ENCODE assay signal across 8 cellular contexts in genomic region chrX:124406294-124407013, GRCh38.
DNase-seq lines count a peak whose midpoint lies in the region; ATAC-seq and TF ChIP-seq lines count a peak whose summit lies in the region.

No MANE protein-coding gene starts in this region.

- H3K4me3 ChIP-seq in AG10803 (ENCODE audit: low read length) = no peak overlapping the region

- CTCF ChIA-PET in activated CD8-positive, alpha-beta memory T cell treated with anti-CD3 and anti-CD28 coated beads, Interleukin-2, amount 10 ng/mL, durations not matched to agents 7 days and 5 days (lab: Charles Lee) = interaction anchor here (0.7 to 3.2 kb wide), 4 partner anchors 19 to 1291 kb away, joined by 3 to 22 read pairs (median 4); no protein-coding TSS in a partner anchor

- H3K4me3 Mint-ChIP-seq in activated CD8-positive, alpha-beta memory T cell treated with anti-CD3 and anti-CD28 coated beads, Interleukin-2, amount 10 ng/mL, durations not matched to agents 7 days and 5 days = no peak overlapping the region
- H3K4me3 Mint-ChIP-seq in nephron progenitor cell = no peak overlapping the region
- H3K4me3 Mint-ChIP-seq in stimulated activated naive CD8-positive, alpha-beta T cell treated with anti-CD3 and anti-CD28 coated beads, Interleukin-15, amount 100 ng/mL, for 72 hours = no peak overlapping the region

- H3K9me3 Mint-ChIP-seq in activated CD8-positive, alpha-beta memory T cell treated with anti-CD3 and anti-CD28 coated beads, Interleukin-2, amount 10 ng/mL, durations not matched to agents 7 days and 5 days (ENCODE audit: low read depth) = no peaks in the 10 kb centered on the region
- peaks cover 12% of the 10 kb centered on the region for H3K9me3 Mint-ChIP-seq in nephron progenitor cell
- no peaks in the 10 kb centered on the region for H3K9me3 Mint-ChIP-seq in stimulated activated naive CD8-positive, alpha-beta T cell treated with anti-CD3 and anti-CD28 coated beads, Interleukin-15, amount 100 ng/mL, for 72 hours

- H3K36me3 Mint-ChIP-seq in activated CD8-positive, alpha-beta memory T cell treated with anti-CD3 and anti-CD28 coated beads, Interleukin-2, amount 10 ng/mL, durations not matched to agents 7 days and 5 days = no peaks in the 10 kb centered on the region
- peaks cover 6% of the 10 kb centered on the region for H3K36me3 Mint-ChIP-seq in nephron progenitor cell (ENCODE audit: low read depth)

- DNase-seq in AG10803 (ENCODE audit: low read depth) = peak; percentile 49
- DNase-seq in NCI-H82 (lab: John Stamatoyannopoulos, UW) = peak; percentile 73
- DNase-seq in activated CD8-positive, alpha-beta memory T cell treated with anti-CD3 and anti-CD28 coated beads, Interleukin-2, amount 10 ng/mL, durations not matched to agents 7 days and 5 days = peak; percentile 68
- DNase-seq in epithelial cell of prostate (ENCODE audit: low read depth, low spot score) = peak; percentile 40
- peak; percentile 66 for DNase-seq in nephron progenitor cell
- peak; percentile 42 to 68 for DNase-seq in stimulated activated naive CD8-positive, alpha-beta T cell treated with anti-CD3 and anti-CD28 coated beads, Interleukin-15, amount 100 ng/mL, for 72 hours

- no peak overlapping the region for H3K27ac Mint-ChIP-seq in activated CD8-positive, alpha-beta memory T cell treated with anti-CD3 and anti-CD28 coated beads, Interleukin-2, amount 10 ng/mL, durations not matched to agents 7 days and 5 days
- no peak overlapping the region for H3K27ac Mint-ChIP-seq in nephron progenitor cell
- H3K27ac Mint-ChIP-seq in stimulated activated naive CD8-positive, alpha-beta T cell treated with anti-CD3 and anti-CD28 coated beads, Interleukin-15, amount 100 ng/mL, for 72 hours = no peak overlapping the region

- TF ChIP-seq CTCF in AG10803 (conservative IDR thresholded peaks at IDR 0.05; ENCODE audit: low read length) (peak; percentile 66), nephron progenitor cell (IDR thresholded peaks at IDR 0.05) (peak; percentile 64)

- H3K27ac ChIP-seq in epithelial cell of prostate = no peak overlapping the region

- H3K4me1 Mint-ChIP-seq in activated CD8-positive, alpha-beta memory T cell treated with anti-CD3 and anti-CD28 coated beads, Interleukin-2, amount 10 ng/mL, durations not matched to agents 7 days and 5 days = peaks cover 4% of the 10 kb centered on the region
- H3K4me1 Mint-ChIP-seq in nephron progenitor cell = peaks cover 3% of the 10 kb centered on the region
- peaks cover 17% of the 10 kb centered on the region for H3K4me1 Mint-ChIP-seq in stimulated activated naive CD8-positive, alpha-beta T cell treated with anti-CD3 and anti-CD28 coated beads, Interleukin-15, amount 100 ng/mL, for 72 hours

- H3K27me3 Mint-ChIP-seq in activated CD8-positive, alpha-beta memory T cell treated with anti-CD3 and anti-CD28 coated beads, Interleukin-2, amount 10 ng/mL, durations not matched to agents 7 days and 5 days = no peaks in the 10 kb centered on the region
- peaks cover 4% of the 10 kb centered on the region for H3K27me3 Mint-ChIP-seq in nephron progenitor cell (ENCODE audit: low read depth, poor library complexity)
- no peaks in the 10 kb centered on the region for H3K27me3 Mint-ChIP-seq in stimulated activated naive CD8-positive, alpha-beta T cell treated with anti-CD3 and anti-CD28 coated beads, Interleukin-15, amount 100 ng/mL, for 72 hours

- ATAC-seq in GM18867 (IDR thresholded peaks at IDR 0.05; ENCODE audit: unreplicated experiment) (peak; percentile 93), HG03354 (IDR thresholded peaks at IDR 0.05; ENCODE audit: poor library complexity, severe bottlenecking, unreplicated experiment) (peak; percentile 94)
- peak; percentile 83 for ATAC-seq in activated CD8-positive, alpha-beta memory T cell treated with anti-CD3 and anti-CD28 coated beads, Interleukin-2, amount 10 ng/mL, durations not matched to agents 7 days and 5 days
- ATAC-seq in stimulated activated naive CD8-positive, alpha-beta T cell treated with anti-CD3 and anti-CD28 coated beads, Interleukin-15, amount 100 ng/mL, for 72 hours = peak; percentile 98
